In genomic region chr2:31523871-31524492, GRCh38 we compare ENCODE assay signal across 8 cellular contexts. TPM values are rescaled to one million over a fixed set of nuclear protein-coding genes. Genes with fewer than 3 reads are reported as not detected.
DNase-seq lines count a peak whose midpoint lies in the region; ATAC-seq lines count a peak whose summit lies in the region.

No MANE protein-coding gene starts in this region.

- no peak for ATAC-seq in activated naive CD8-positive, alpha-beta T cell treated with anti-CD3 and anti-CD28 coated beads, Interleukin-2, amount 10 ng/mL, durations not matched to agents 7 days and 5 days (ENCODE audit: low read depth)
- no peak for ATAC-seq in HG03139 (IDR thresholded peaks at IDR 0.05; ENCODE audit: unreplicated experiment)

- H3K27me3 Mint-ChIP-seq in activated naive CD8-positive, alpha-beta T cell treated with anti-CD3 and anti-CD28 coated beads, Interleukin-2, amount 10 ng/mL, durations not matched to agents 7 days and 5 days, result peaks cover 4% of the 10 kb centered on the region
- H3K27me3 Mint-ChIP-seq in immature natural killer cell (ENCODE audit: low read depth in 3 of 3), result peaks cover 2 to 11% (median 2%) of the 10 kb centered on the region in 3 donors

- H3K9ac ChIP-seq in SK-N-MC (ENCODE audit: insufficient read length), result no peak overlapping the region

- DNase-seq in NOMO-1 treated with DMSO at 0.1 percent for 48 hours (lab: John Stamatoyannopoulos, UW; ENCODE audit: unreplicated experiment) (peak; percentile 4), NOMO-1 treated with dmso at 0.1 percent for 144 hours (lab: John Stamatoyannopoulos, UW; ENCODE audit: unreplicated experiment) (no peak), HT1080 (ENCODE audit: low read depth) (peak; percentile 46), SK-N-MC (ENCODE audit: low read depth, low spot score) (peak; percentile 30), immature natural killer cell (peak; percentile 10 to 25 (median 22))
- peak; percentile 27 for DNase-seq in activated naive CD8-positive, alpha-beta T cell treated with anti-CD3 and anti-CD28 coated beads, Interleukin-2, amount 10 ng/mL, durations not matched to agents 7 days and 5 days
- peak; percentile 16 for DNase-seq in stimulated activated CD4-positive, alpha-beta T cell treated with anti-CD3 and anti-CD28 coated beads, Interleukin-2, amount 100 ng/mL, for 4 hours (ENCODE audit: low read depth)

- no peaks in the 10 kb centered on the region for H3K9me3 Mint-ChIP-seq in activated naive CD8-positive, alpha-beta T cell treated with anti-CD3 and anti-CD28 coated beads, Interleukin-2, amount 10 ng/mL, durations not matched to agents 7 days and 5 days
- no peaks in the 10 kb centered on the region for H3K9me3 Mint-ChIP-seq in immature natural killer cell

- H3K27ac ChIP-seq in SK-N-MC, result no peak overlapping the region

- no peak overlapping the region for H3K27ac Mint-ChIP-seq in activated naive CD8-positive, alpha-beta T cell treated with anti-CD3 and anti-CD28 coated beads, Interleukin-2, amount 10 ng/mL, durations not matched to agents 7 days and 5 days
- H3K27ac Mint-ChIP-seq in immature natural killer cell, result no peak overlapping the region

- no peaks in the 10 kb centered on the region for H3K36me3 Mint-ChIP-seq in activated naive CD8-positive, alpha-beta T cell treated with anti-CD3 and anti-CD28 coated beads, Interleukin-2, amount 10 ng/mL, durations not matched to agents 7 days and 5 days
- no peaks in the 10 kb centered on the region for H3K36me3 Mint-ChIP-seq in immature natural killer cell

- no peak overlapping the region for H3K4me3 ChIP-seq in SK-N-MC

- H3K36me3 ChIP-seq in SK-N-MC (ENCODE audit: insufficient read depth, low read length), result no peaks in the 10 kb centered on the region

- H3K4me3 Mint-ChIP-seq in activated naive CD8-positive, alpha-beta T cell treated with anti-CD3 and anti-CD28 coated beads, Interleukin-2, amount 10 ng/mL, durations not matched to agents 7 days and 5 days, result no peak overlapping the region
- no peak overlapping the region for H3K4me3 Mint-ChIP-seq in immature natural killer cell

- H3K9me3 ChIP-seq in SK-N-MC (ENCODE audit: low read depth, low read length), result no peaks in the 10 kb centered on the region

- no peaks in the 10 kb centered on the region for H3K4me1 Mint-ChIP-seq in activated naive CD8-positive, alpha-beta T cell treated with anti-CD3 and anti-CD28 coated beads, Interleukin-2, amount 10 ng/mL, durations not matched to agents 7 days and 5 days
- no peaks in the 10 kb centered on the region for H3K4me1 Mint-ChIP-seq in immature natural killer cell

- POLR2A ChIA-PET in activated naive CD8-positive, alpha-beta T cell treated with anti-CD3 and anti-CD28 coated beads, Interleukin-2, amount 10 ng/mL, durations not matched to agents 7 days and 5 days (lab: Charles Lee), result no interaction called here

RNA-seq across cellular contexts. Expression of gene SRD5A2, which starts 56.8 kb away (rescaled TPM):
- not detected in 2 replicates for total RNA-seq in HT1080 (2014; rRNA removed; shearing (Covaris generic))
- not detected in 2 replicates for polyA plus RNA-seq in HT1080 (2015; cell fraction: cytosol; rRNA removed)
- polyA plus RNA-seq in HT1080 (2015; cell fraction: nucleus; rRNA removed), result not detected in 2 replicates
- not detected for total RNA-seq in activated naive CD8-positive, alpha-beta T cell treated with anti-CD3 and anti-CD28 coated beads, Interleukin-2, amount 10 ng/mL, durations not matched to agents 7 days and 5 days
- polyA plus RNA-seq in immature natural killer cell, result not detected
